In genomic region chr2:241161646-241162281, GRCh38 we compare ENCODE assay signal across 10 cellular contexts. TPM values are rescaled to one million over a fixed set of nuclear protein-coding genes. Genes with fewer than 3 reads are reported as not detected.
A peak's percentile ranks its signal among the peaks of the same experiment; 100 is the strongest.
DNase-seq lines count a peak whose midpoint lies in the region; ATAC-seq and TF ChIP-seq lines count a peak whose summit lies in the region.
"Had no signal": no experiment of that assay in that cellular context is flagged by ENCODE, and none has a peak within 500 bp of the region (broad histone marks: within the 10 kb centered on the region; RNA-seq: fewer than 3 reads in every experiment).

No MANE protein-coding gene starts in this region.

- H3K36me3 ChIP-seq in mucosa of descending colon (ENCODE audit: low read depth) (no peaks in the 10 kb centered on the region), transverse colon (peaks cover 0 to 59% (median 24%) of the 10 kb centered on the region in 4 donors)

- TF ChIP-seq POLR2A in transverse colon (IDR thresholded peaks at IDR 0.05): no peak

- no peaks in the 10 kb centered on the region for H3K9me3 ChIP-seq in mucosa of descending colon
- H3K9me3 ChIP-seq in transverse colon: no peaks in the 10 kb centered on the region

- TF ChIP-seq EP300 in transverse colon (IDR thresholded peaks at IDR 0.05; ENCODE audit: low read depth): no peak

- no peak overlapping the region for H3K4me3 Mint-ChIP-seq in stimulated activated memory B cell treated with anti-CD40 and anti-IgM and Interleukin-4, amounts not matched to agents 10 μg/mL and 1 μg/mL and 100 μg/mL, for 72 hours

- ATAC-seq in mucosa of descending colon: peak; percentile 69
- ATAC-seq in stimulated activated memory B cell treated with anti-CD40 and anti-IgM and Interleukin-4, amounts not matched to agents 10 μg/mL and 1 μg/mL and 100 μg/mL, for 72 hours: no peak
- ATAC-seq: PC-3 had no signal

- peaks cover 53% of the 10 kb centered on the region for H3K36me3 Mint-ChIP-seq in stimulated activated memory B cell treated with anti-CD40 and anti-IgM and Interleukin-4, amounts not matched to agents 10 μg/mL and 1 μg/mL and 100 μg/mL, for 72 hours

- in situ Hi-C loops in transverse colon (cut with MboI; ENCODE audit: low pct_ligation_motif_present in 1 of 4, low pct_unique_long_range_greater_than_20kb in 1 of 4, low sequenced_read_pairs in 3 of 4): no loop called here

- TF ChIP-seq CTCF in epithelial cell of esophagus (IDR thresholded peaks at IDR 0.05; ENCODE audit: insufficient read depth, low read depth, low read length, missing control alignments): no peak
- TF ChIP-seq CTCF in mucosa of descending colon (IDR thresholded peaks at IDR 0.05): no peak
- no peak for TF ChIP-seq CTCF in transverse colon (IDR thresholded peaks at IDR 0.05)

- H3K4me1 Mint-ChIP-seq in stimulated activated memory B cell treated with anti-CD40 and anti-IgM and Interleukin-4, amounts not matched to agents 10 μg/mL and 1 μg/mL and 100 μg/mL, for 72 hours: peaks cover 14% of the 10 kb centered on the region

- no peaks in the 10 kb centered on the region for H3K27me3 Mint-ChIP-seq in stimulated activated memory B cell treated with anti-CD40 and anti-IgM and Interleukin-4, amounts not matched to agents 10 μg/mL and 1 μg/mL and 100 μg/mL, for 72 hours

- no peaks in the 10 kb centered on the region for H3K27me3 ChIP-seq in transverse colon

- H3K9me3 Mint-ChIP-seq in stimulated activated memory B cell treated with anti-CD40 and anti-IgM and Interleukin-4, amounts not matched to agents 10 μg/mL and 1 μg/mL and 100 μg/mL, for 72 hours: no peaks in the 10 kb centered on the region

- DNase-seq in NCI-H2196 (lab: John Stamatoyannopoulos, UW; ENCODE audit: unreplicated experiment) (peak; percentile 71), epithelial cell of esophagus (ENCODE audit: low read depth) (peak; percentile 10), mucosa of descending colon (peak; percentile 34 to 72 (median 55)), transverse colon (peak; percentile 39), DMS53 treated with DMSO at 0.1 percent for 48 hours (lab: John Stamatoyannopoulos, UW; ENCODE audit: unreplicated experiment) (no peak), iPS-NIHi11 (ENCODE audit: low spot score) (no peak)
- no peak for DNase-seq in stimulated activated CD4-positive, alpha-beta T cell treated with anti-CD3 and anti-CD28 coated beads, Interleukin-1b, Interleukin-23, amount 100 ng/mL, for 48 hours
- DNase-seq: kidney glomerular epithelial cell, PC-3 had no signal

- H3K27ac Mint-ChIP-seq in stimulated activated memory B cell treated with anti-CD40 and anti-IgM and Interleukin-4, amounts not matched to agents 10 μg/mL and 1 μg/mL and 100 μg/mL, for 72 hours: no peak overlapping the region

- 57% methylated on average over 3 to 9 of the region's 9 CpGs for WGBS in transverse colon (ENCODE audit: low coverage in 1 of 2), 2 donors

- intact Hi-C loops in mucosa of descending colon (cut with DNase I, micrococcal nuclease) (no loop called here), transverse colon (cut with DNase I; ENCODE audit: low total_unique reads) (no loop called here)

- H3K4me3 ChIP-seq in epithelial cell of esophagus (ENCODE audit: low read length): no peak overlapping the region
- H3K4me3 ChIP-seq in mucosa of descending colon: no peak overlapping the region
- no peak overlapping the region for H3K4me3 ChIP-seq in transverse colon

- peak overlapping the region; percentile 44 to 73 (median 64) for H3K27ac ChIP-seq in transverse colon

- H3K4me1 ChIP-seq in mucosa of descending colon (ENCODE audit: low read depth): no peaks in the 10 kb centered on the region
- H3K4me1 ChIP-seq in transverse colon: peaks cover 0 to 6% (median 2%) of the 10 kb centered on the region in 4 donors

RNA-seq across cellular contexts. Expression of gene PPP1R7, which starts 11.5 kb away (rescaled TPM):
- 10 to 100 TPM; 59.3 to 68.9 (median 61.9) TPM for total RNA-seq in mucosa of descending colon
- total RNA-seq in transverse colon: 10 to 100 TPM; 10.8 to 84.2 (median 46.5) TPM

RNA-seq across cellular contexts. Expression of gene PASK, which starts 12.5 kb away (rescaled TPM):
- total RNA-seq in mucosa of descending colon (10 to 100 TPM in 2 of 3 donors, 1 to 10 TPM in 1; 6.8 to 25.5 (median 20.6) TPM), transverse colon (10 to 100 TPM in 2 of 4 donors, 1 to 10 TPM in 2; 7.0 to 35.2 (median 19.1) TPM)

RNA-seq across cellular contexts. Expression of gene ANO7, which starts 26.7 kb away (rescaled TPM):
- total RNA-seq in mucosa of descending colon (100 to 1,000 TPM in 1 of 3 donors, 10 to 100 TPM in 2; 33.9 to 106 (median 83.5) TPM), transverse colon (100 to 1,000 TPM in 1 of 4 donors, 10 to 100 TPM in 3; 37.2 to 202 (median 71.0) TPM)

RNA-seq across cellular contexts. Expression of gene MTERF4, which starts 59.7 kb away (rescaled TPM):
- total RNA-seq in mucosa of descending colon (10 to 100 TPM; 25.4 to 41.7 (median 32.2) TPM), transverse colon (100 to 1,000 TPM in 1 of 4 donors, 10 to 100 TPM in 3; 25.4 to 161 (median 34.3) TPM)

Comparison
In these comparisons a context has a peak if more than half of its experiments do, and no peak if none do; other contexts are left out.
1. DNase-seq: peak in NCI-H2196 (single experiment), epithelial cell of esophagus (single experiment), mucosa of descending colon (3 of 3) and transverse colon (single experiment); none in DMS53 treated with DMSO at 0.1 percent for 48 hours (single experiment), iPS-NIHi11 (single experiment) and stimulated activated CD4-positive, alpha-beta T cell treated with anti-CD3 and anti-CD28 coated beads, Interleukin-1b, Interleukin-23, amount 100 ng/mL, for 48 hours (single experiment).